Comparison of ENCODE assay signal across 1 cellular context in genomic region chr1:16904560-16905111, GRCh38.
TF ChIP-seq lines count a peak whose summit lies in the region.

No MANE protein-coding gene starts in this region.

TF ChIP-seq in K562, 482 proteins besides CTCF, POLR2A, EP300 and RAD21 (continued from another document and continues in another):
- no peak for TF ChIP-seq PML (IDR thresholded peaks at IDR 0.05; ENCODE audit: low read length)
- TF ChIP-seq ZNF644 (tag; IDR thresholded peaks at IDR 0.05; ENCODE audit: low read depth), result no peak
- no peak for TF ChIP-seq ZNF436 (CRISPR knock-in tag; IDR thresholded peaks at IDR 0.05)
- peak in 1 of 2 experiments; percentile 17; a peak in 1 of 4 replicates for TF ChIP-seq SRF (CRISPR knock-in tag; IDR thresholded peaks at IDR 0.05)
- TF ChIP-seq KDM4B (IDR thresholded peaks at IDR 0.05; ENCODE audit: borderline replicate concordance in 2 of 2, low read depth in 1 of 2), result no peak
- peak; percentile 69; the same call in 1 of the 2 replicates for TF ChIP-seq SPI1 (IDR thresholded peaks at IDR 0.05; ENCODE audit: borderline replicate concordance, low read depth, low read length)
- TF ChIP-seq, protein P1, sequence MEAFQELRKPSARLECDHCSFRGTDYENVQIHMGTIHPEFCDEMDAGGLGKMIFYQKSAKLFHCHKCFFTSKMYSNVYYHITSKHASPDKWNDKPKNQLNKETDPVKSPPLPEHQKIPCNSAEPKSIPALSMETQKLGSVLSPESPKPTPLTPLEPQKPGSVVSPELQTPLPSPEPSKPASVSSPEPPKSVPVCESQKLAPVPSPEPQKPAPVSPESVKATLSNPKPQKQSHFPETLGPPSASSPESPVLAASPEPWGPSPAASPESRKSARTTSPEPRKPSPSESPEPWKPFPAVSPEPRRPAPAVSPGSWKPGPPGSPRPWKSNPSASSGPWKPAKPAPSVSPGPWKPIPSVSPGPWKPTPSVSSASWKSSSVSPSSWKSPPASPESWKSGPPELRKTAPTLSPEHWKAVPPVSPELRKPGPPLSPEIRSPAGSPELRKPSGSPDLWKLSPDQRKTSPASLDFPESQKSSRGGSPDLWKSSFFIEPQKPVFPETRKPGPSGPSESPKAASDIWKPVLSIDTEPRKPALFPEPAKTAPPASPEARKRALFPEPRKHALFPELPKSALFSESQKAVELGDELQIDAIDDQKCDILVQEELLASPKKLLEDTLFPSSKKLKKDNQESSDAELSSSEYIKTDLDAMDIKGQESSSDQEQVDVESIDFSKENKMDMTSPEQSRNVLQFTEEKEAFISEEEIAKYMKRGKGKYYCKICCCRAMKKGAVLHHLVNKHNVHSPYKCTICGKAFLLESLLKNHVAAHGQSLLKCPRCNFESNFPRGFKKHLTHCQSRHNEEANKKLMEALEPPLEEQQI (IDR thresholded peaks at IDR 0.05), result no peak
- TF ChIP-seq ZFX (CRISPR knock-in tag; IDR thresholded peaks at IDR 0.05), result peak; percentile 34; the same call in 1 of the 2 replicates
- TF ChIP-seq TGIF2 (CRISPR knock-in tag; IDR thresholded peaks at IDR 0.05), result no peak
- no peak for TF ChIP-seq TCF7L2 (IDR thresholded peaks at IDR 0.05; ENCODE audit: low read depth, low read length)
- no peak for TF ChIP-seq CREB5 (CRISPR knock-in tag; IDR thresholded peaks at IDR 0.05)
- TF ChIP-seq TBP (optimal IDR thresholded peaks at IDR 0.05; ENCODE audit: low read depth, low read length), result no peak
- no peak for TF ChIP-seq KLF13 (tag; IDR thresholded peaks at IDR 0.05; ENCODE audit: borderline replicate concordance, low read depth)
- TF ChIP-seq ZNF695 (CRISPR knock-in tag; IDR thresholded peaks at IDR 0.05), result no peak
- TF ChIP-seq, protein P2, sequence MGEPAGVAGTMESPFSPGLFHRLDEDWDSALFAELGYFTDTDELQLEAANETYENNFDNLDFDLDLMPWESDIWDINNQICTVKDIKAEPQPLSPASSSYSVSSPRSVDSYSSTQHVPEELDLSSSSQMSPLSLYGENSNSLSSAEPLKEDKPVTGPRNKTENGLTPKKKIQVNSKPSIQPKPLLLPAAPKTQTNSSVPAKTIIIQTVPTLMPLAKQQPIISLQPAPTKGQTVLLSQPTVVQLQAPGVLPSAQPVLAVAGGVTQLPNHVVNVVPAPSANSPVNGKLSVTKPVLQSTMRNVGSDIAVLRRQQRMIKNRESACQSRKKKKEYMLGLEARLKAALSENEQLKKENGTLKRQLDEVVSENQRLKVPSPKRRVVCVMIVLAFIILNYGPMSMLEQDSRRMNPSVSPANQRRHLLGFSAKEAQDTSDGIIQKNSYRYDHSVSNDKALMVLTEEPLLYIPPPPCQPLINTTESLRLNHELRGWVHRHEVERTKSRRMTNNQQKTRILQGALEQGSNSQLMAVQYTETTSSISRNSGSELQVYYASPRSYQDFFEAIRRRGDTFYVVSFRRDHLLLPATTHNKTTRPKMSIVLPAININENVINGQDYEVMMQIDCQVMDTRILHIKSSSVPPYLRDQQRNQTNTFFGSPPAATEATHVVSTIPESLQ (CRISPR knock-in tag; IDR thresholded peaks at IDR 0.05), result no peak
- no peak for TF ChIP-seq HSF4 (CRISPR knock-in tag; IDR thresholded peaks at IDR 0.05; ENCODE audit: borderline replicate concordance)
- TF ChIP-seq ZNF696 (CRISPR knock-in tag; conservative IDR thresholded peaks at IDR 0.05), result no peak
- no peak for TF ChIP-seq CBFA2T3 (IDR thresholded peaks at IDR 0.05)
- no peak for TF ChIP-seq ID3 (CRISPR knock-in tag; IDR thresholded peaks at IDR 0.05)
- TF ChIP-seq ID3 (tag; IDR thresholded peaks at IDR 0.05), result no peak
- TF ChIP-seq PYGO2 (tag; IDR thresholded peaks at IDR 0.05), result no peak
- 0 out of 2 replicates have a peak, but pooled peaks have one; percentile 12 for TF ChIP-seq E2F3 (CRISPR knock-in tag; IDR thresholded peaks at IDR 0.05)
- TF ChIP-seq ZBTB40 (IDR thresholded peaks at IDR 0.05), result peak; percentile 87
- no peak for TF ChIP-seq ZBTB40 (CRISPR knock-in tag; IDR thresholded peaks at IDR 0.05)
- TF ChIP-seq NR4A1 (CRISPR knock-in tag; IDR thresholded peaks at IDR 0.05), result no peak
- TF ChIP-seq NR4A1 (tag; IDR thresholded peaks at IDR 0.05), result no peak
- TF ChIP-seq ZBTB17 (CRISPR knock-in tag; IDR thresholded peaks at IDR 0.05), result no peak
- no peak for TF ChIP-seq RHOXF2B (CRISPR knock-in tag; conservative IDR thresholded peaks at IDR 0.05)
- no peak for TF ChIP-seq ZNF717 (CRISPR knock-in tag; IDR thresholded peaks at IDR 0.05)
- TF ChIP-seq ETS2 (tag; IDR thresholded peaks at IDR 0.05; ENCODE audit: borderline replicate concordance, poor library complexity, severe bottlenecking), result no peak
- TF ChIP-seq ZNF134 (CRISPR knock-in tag; conservative IDR thresholded peaks at IDR 0.05), result no peak
- TF ChIP-seq XRCC3 (IDR thresholded peaks at IDR 0.05), result no peak
- TF ChIP-seq AFF1 (IDR thresholded peaks at IDR 0.05; ENCODE audit: low read depth in 1 of 2, partially characterized antibody in 2 of 2), result peak in 1 of 2 experiments; percentile 88
- no peak for TF ChIP-seq CBFA2T2 (conservative IDR thresholded peaks at IDR 0.05)
- TF ChIP-seq ZNF12 (CRISPR knock-in tag; IDR thresholded peaks at IDR 0.05), result no peak
- TF ChIP-seq, protein P3, sequence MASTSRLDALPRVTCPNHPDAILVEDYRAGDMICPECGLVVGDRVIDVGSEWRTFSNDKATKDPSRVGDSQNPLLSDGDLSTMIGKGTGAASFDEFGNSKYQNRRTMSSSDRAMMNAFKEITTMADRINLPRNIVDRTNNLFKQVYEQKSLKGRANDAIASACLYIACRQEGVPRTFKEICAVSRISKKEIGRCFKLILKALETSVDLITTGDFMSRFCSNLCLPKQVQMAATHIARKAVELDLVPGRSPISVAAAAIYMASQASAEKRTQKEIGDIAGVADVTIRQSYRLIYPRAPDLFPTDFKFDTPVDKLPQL (IDR thresholded peaks at IDR 0.05; ENCODE audit: extremely low read depth, insufficient read length), result no peak
- no peak for TF ChIP-seq CC2D1A (IDR thresholded peaks at IDR 0.05)
- TF ChIP-seq, protein P4, sequence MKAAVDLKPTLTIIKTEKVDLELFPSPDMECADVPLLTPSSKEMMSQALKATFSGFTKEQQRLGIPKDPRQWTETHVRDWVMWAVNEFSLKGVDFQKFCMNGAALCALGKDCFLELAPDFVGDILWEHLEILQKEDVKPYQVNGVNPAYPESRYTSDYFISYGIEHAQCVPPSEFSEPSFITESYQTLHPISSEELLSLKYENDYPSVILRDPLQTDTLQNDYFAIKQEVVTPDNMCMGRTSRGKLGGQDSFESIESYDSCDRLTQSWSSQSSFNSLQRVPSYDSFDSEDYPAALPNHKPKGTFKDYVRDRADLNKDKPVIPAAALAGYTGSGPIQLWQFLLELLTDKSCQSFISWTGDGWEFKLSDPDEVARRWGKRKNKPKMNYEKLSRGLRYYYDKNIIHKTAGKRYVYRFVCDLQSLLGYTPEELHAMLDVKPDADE (conservative IDR thresholded peaks at IDR 0.05; ENCODE audit: control insufficient read depth, low read depth, low read length), result no peak
- TF ChIP-seq NFXL1 (CRISPR knock-in tag; IDR thresholded peaks at IDR 0.05), result no peak
- no peak for TF ChIP-seq MED1 (CRISPR knock-in tag; IDR thresholded peaks at IDR 0.05; ENCODE audit: borderline replicate concordance)
- no peak for TF ChIP-seq RAD51 (IDR thresholded peaks at IDR 0.05; ENCODE audit: borderline replicate concordance, low read depth)
- no peak for TF ChIP-seq KDM1A (IDR thresholded peaks at IDR 0.05)
- no peak for TF ChIP-seq POLR3G (IDR thresholded peaks at IDR 0.05; ENCODE audit: extremely low read depth, insufficient read length, insufficient replicate concordance)
- TF ChIP-seq ZNF24 (IDR thresholded peaks at IDR 0.05), result no peak
- TF ChIP-seq RFX1 (IDR thresholded peaks at IDR 0.05), result no peak
- TF ChIP-seq SREBF2 (CRISPR knock-in tag; IDR thresholded peaks at IDR 0.05), result no peak
- no peak; a peak in 1 of 4 replicates for TF ChIP-seq MAZ (CRISPR knock-in tag; conservative IDR thresholded peaks at IDR 0.05 in 1 of 2, IDR thresholded peaks at IDR 0.05 in 1 of 2)
